Comparison of ENCODE assay signal across 31 cellular contexts in genomic region chr4:177434667-177435066, GRCh38.
"Had no signal": no experiment of that assay in that cellular context is flagged by ENCODE, and none has a peak within 500 bp of the region (broad histone marks: within the 10 kb centered on the region; RNA-seq: fewer than 3 reads in every experiment).

No MANE protein-coding gene starts in this region.

- ATAC-seq: natural killer cell; psoas muscle; right cardiac atrium; sciatic nerve; stimulated activated memory B cell treated with anti-CD40 and anti-IgM and Interleukin-4, amounts not matched to agents 10 μg/mL and 1 μg/mL and 100 μg/mL, for 72 hours; stimulated activated naive CD8-positive, alpha-beta T cell treated with anti-CD3 and anti-CD28 coated beads, Interleukin-15, amount 100 ng/mL, for 72 hours; stimulated activated naive CD8-positive, alpha-beta T cell treated with anti-CD3 and anti-CD28 coated beads, Interleukin-15, Interleukin-2, amounts not matched to agents 100 U/mL and 50 U/mL, for 24 hours had no signal

- H3K4me1 ChIP-seq: neural progenitor cell, parathyroid adenoma, psoas muscle, spleen, suprapubic skin, testis, tibial artery, transverse colon, upper lobe of left lung, vagina had no signal

- H3K4me2 ChIP-seq: neural progenitor cell, smooth muscle cell had no signal

- DNase-seq: natural killer cell; occipital lobe; ovary; posterior cingulate gyrus; psoas muscle; right cardiac atrium; spleen; stimulated activated CD4-positive, alpha-beta T cell treated with anti-CD3 and anti-CD28 coated beads, Interleukin-12 subunit alpha, Interleukin-12 subunit beta, amount 100 ng/mL, for 4 hours; stimulated activated CD4-positive, alpha-beta T cell treated with anti-CD3 and anti-CD28 coated beads, Interleukin-1b, Interleukin-23, amount 100 ng/mL, for 48 hours; stimulated activated CD4-positive, alpha-beta T cell treated with anti-CD3 and anti-CD28 coated beads, Interleukin-4, amount 100 ng/mL, for 1 hour; stimulated activated CD4-positive, alpha-beta T cell treated with anti-CD3 and anti-CD28 coated beads, Interleukin-4, amount 100 ng/mL, for 4 hours; stimulated activated CD8-positive, alpha-beta memory T cell treated with anti-CD3 and anti-CD28 coated beads, Interleukin-4, amount 100 ng/mL, for 48 hours; stimulated activated naive CD4-positive, alpha-beta T cell; stimulated activated naive CD8-positive, alpha-beta T cell treated with anti-CD3 and anti-CD28 coated beads, Interleukin-15, amount 100 ng/mL, for 72 hours; stimulated activated naive CD8-positive, alpha-beta T cell treated with anti-CD3 and anti-CD28 coated beads, Interleukin-15, Interleukin-2, amounts not matched to agents 100 U/mL and 50 U/mL, for 24 hours; substantia nigra; testis; tibial artery; transverse colon; upper lobe of left lung had no signal

- H2AFZ ChIP-seq: neural progenitor cell, parathyroid adenoma had no signal

- H3K4me1 Mint-ChIP-seq: nephron; stimulated activated memory B cell treated with anti-CD40 and anti-IgM and Interleukin-4, amounts not matched to agents 10 μg/mL and 1 μg/mL and 100 μg/mL, for 72 hours had no signal

- H3K4me3 ChIP-seq: neural progenitor cell, ovary, psoas muscle, skin epidermis, smooth muscle cell, spleen, suprapubic skin, testis, tibial artery, transverse colon, upper lobe of left lung, vagina had no signal

- FAIRE-seq: urothelium cell line had no signal

- H3K9me3 Mint-ChIP-seq: natural killer cell; nephron; neural progenitor cell; stimulated activated naive CD8-positive, alpha-beta T cell treated with anti-CD3 and anti-CD28 coated beads, Interleukin-15, amount 100 ng/mL, for 72 hours had no signal

- H3K27ac Mint-ChIP-seq: natural killer cell; nephron; neural progenitor cell; progenitor cell of endocrine pancreas; stimulated activated memory B cell treated with anti-CD40 and anti-IgM and Interleukin-4, amounts not matched to agents 10 μg/mL and 1 μg/mL and 100 μg/mL, for 72 hours; stimulated activated naive CD8-positive, alpha-beta T cell treated with anti-CD3 and anti-CD28 coated beads, Interleukin-15, amount 100 ng/mL, for 72 hours had no signal

- H3K9ac ChIP-seq: neural progenitor cell, parathyroid adenoma had no signal

- H3K27me3 Mint-ChIP-seq: progenitor cell of endocrine pancreas; stimulated activated memory B cell treated with anti-CD40 and anti-IgM and Interleukin-4, amounts not matched to agents 10 μg/mL and 1 μg/mL and 100 μg/mL, for 72 hours; stimulated activated naive CD8-positive, alpha-beta T cell treated with anti-CD3 and anti-CD28 coated beads, Interleukin-15, amount 100 ng/mL, for 72 hours had no signal

- H3K27ac ChIP-seq: neural progenitor cell, ovary, parathyroid adenoma, psoas muscle, skin epidermis, spleen, suprapubic skin, testis, tibial artery, transverse colon, upper lobe of left lung, vagina had no signal

- H3K36me3 ChIP-seq: neural progenitor cell, ovary had no signal

- H3K9me3 ChIP-seq: ovary, psoas muscle, spleen, suprapubic skin, testis, tibial artery, transverse colon, upper lobe of left lung, vagina had no signal

- H3K27me3 ChIP-seq: neural progenitor cell, ovary, spleen, suprapubic skin, testis, tibial artery, transverse colon, upper lobe of left lung, vagina had no signal

- H3K4me3 Mint-ChIP-seq: natural killer cell; nephron; neural progenitor cell; stimulated activated memory B cell treated with anti-CD40 and anti-IgM and Interleukin-4, amounts not matched to agents 10 μg/mL and 1 μg/mL and 100 μg/mL, for 72 hours; stimulated activated naive CD8-positive, alpha-beta T cell treated with anti-CD3 and anti-CD28 coated beads, Interleukin-15, amount 100 ng/mL, for 72 hours had no signal

- H3K79me2 ChIP-seq: parathyroid adenoma had no signal
